ENCODE assay signal across 5 cellular contexts in genomic region chr7:76271384-76271783, GRCh38. TPM values are rescaled to one million over a fixed set of nuclear protein-coding genes. Genes with fewer than 3 reads are reported as not detected.
DNase-seq lines count a peak whose midpoint lies in the region; ATAC-seq, FAIRE-seq and TF ChIP-seq lines count a peak whose summit lies in the region.
"Not testable (repeated sequence)": the region's sequence is repeated elsewhere in the genome, so short reads cannot be mapped to it uniquely, and the experiment has no call there.

No MANE protein-coding gene starts in this region.

- H3K27ac Mint-ChIP-seq in WTC11 = not testable (repeated sequence)

- TF ChIP-seq POLR2A in K562 (conservative IDR thresholded peaks at IDR 0.05); H1 (IDR thresholded peaks at IDR 0.05; ENCODE audit: control extremely low read depth in 1 of 2, low read depth in 2 of 2, low read length in 2 of 2); HepG2 (IDR thresholded peaks at IDR 0.05; ENCODE audit: insufficient read depth in 1 of 2, low read depth in 2 of 2, low read length in 2 of 2): not testable (repeated sequence)

- not testable (repeated sequence) for H4K20me1 ChIP-seq in K562 (replicated peaks; ENCODE audit: control insufficient read depth, insufficient read depth, low read length); H1 (replicated peaks in 1 of 2; ENCODE audit: control insufficient read depth in 1 of 2, insufficient read depth in 2 of 2, low read length in 2 of 2); HepG2 (ENCODE audit: insufficient read depth, low read length)

- H3K4ac ChIP-seq in H1 (replicated peaks; ENCODE audit: insufficient read length, low read depth, low read length) = not testable (repeated sequence)

- not testable (repeated sequence) for H2AFZ ChIP-seq in K562 (ENCODE audit: low read depth, low read length); H1 (ENCODE audit: low read length); HepG2 (ENCODE audit: low read length)

- H3K36me3 ChIP-seq in HEK293 (ENCODE audit: control insufficient read depth in 2 of 2, insufficient read depth in 1 of 2, low read length in 2 of 2); K562 (ENCODE audit: control insufficient read depth, insufficient read depth, low read length); H1 (ENCODE audit: control insufficient read depth in 2 of 4, insufficient read depth in 4 of 4, low read length in 3 of 4); HepG2 (replicated peaks in 1 of 2; ENCODE audit: control insufficient read depth in 1 of 2, insufficient read depth in 2 of 2, low read length in 2 of 2): not testable (repeated sequence)

- not testable (repeated sequence) for H3K36me3 Mint-ChIP-seq in WTC11

- H2BK120ac ChIP-seq in H1 (replicated peaks; ENCODE audit: low read depth, low read length) = not testable (repeated sequence)

- intact Hi-C loops in K562 (cut with micrococcal nuclease); HepG2 (cut with micrococcal nuclease; ENCODE audit: unreplicated experiment): not testable (repeated sequence)

- TF ChIP-seq EP300 in K562 (IDR thresholded peaks at IDR 0.05; ENCODE audit: low read length); H1 (IDR thresholded peaks at IDR 0.05; ENCODE audit: borderline replicate concordance in 1 of 2, low read depth in 2 of 2, low read length in 2 of 2); HepG2 (IDR thresholded peaks at IDR 0.05; ENCODE audit: low read depth in 2 of 2, low read length in 2 of 2); HepG2 (CRISPR knock-in tag; IDR thresholded peaks at IDR 0.05; ENCODE audit: borderline replicate concordance): not testable (repeated sequence)

- in situ Hi-C loops in K562 (cut with MboI); HepG2 (cut with HindIII; ENCODE audit: extremely low pct_ligation_motif_present, low pct_unique_long_range_greater_than_20kb): not testable (repeated sequence)

- H3K4me3 ChIP-seq in HEK293 (ENCODE audit: low read depth, low read length); K562; H1 (ENCODE audit: extremely low read depth in 1 of 4, insufficient read depth in 2 of 4, low read depth in 3 of 4, low read length in 4 of 4); HepG2 (replicated peaks in 1 of 3; ENCODE audit: insufficient read depth in 1 of 3, low read depth in 2 of 3, low read length in 3 of 3): not testable (repeated sequence)

- peak overlapping the region; percentile 7; the same call in 1 of the 2 replicates for H2BK15ac ChIP-seq in H1 (ENCODE audit: low read length)

- H4K91ac ChIP-seq in H1 (replicated peaks; ENCODE audit: insufficient read length, low read length) = not testable (repeated sequence)

- not testable (repeated sequence) for H2BK12ac ChIP-seq in H1 (ENCODE audit: low read depth, low read length)

- not testable (repeated sequence) for H3K27me3 Mint-ChIP-seq in WTC11 (ENCODE audit: low read depth)

- H2AK5ac ChIP-seq in H1 (ENCODE audit: low read depth, low read length) = 0 out of 2 replicates have a peak overlapping the region, but pooled peaks have one; percentile 7

- H3K9ac ChIP-seq in K562 (ENCODE audit: insufficient read depth in 1 of 2, low read depth in 2 of 2, low read length in 2 of 2); H1 (replicated peaks in 1 of 4; ENCODE audit: extremely low read depth in 1 of 4, low read depth in 3 of 4, low read length in 3 of 4); HepG2 (ENCODE audit: insufficient read depth, low read depth, low read length): not testable (repeated sequence)

- H3K23me2 ChIP-seq in H1 (ENCODE audit: low read depth, low read length) = peaks cover 10% of the 10 kb centered on the region; the same call in 1 of the 2 replicates

- WGBS in K562 (ENCODE audit: insufficient coverage, low coverage, missing lambda C conversion rate) = 8% methylated on average over 2 of the region's 2 CpGs
- WGBS in H1 (ENCODE audit: extremely low coverage in 1 of 2, insufficient coverage in 1 of 2, insufficient read length in 1 of 2, insufficient replicate concordance in 2 of 2, low coverage in 1 of 2, low lambda C conversion rate in 2 of 2, missing lambda C conversion rate in 1 of 2), 2 experiments = 85% methylated on average over 2 of the region's 2 CpGs; no CpG with 5 or more reads in 1 of the 2 experiments
- WGBS in HepG2 (ENCODE audit: low lambda C conversion rate) = 42% methylated on average over 2 of the region's 2 CpGs

- not testable (repeated sequence) for H3K56ac ChIP-seq in H1 (replicated peaks; ENCODE audit: insufficient read length, low read depth, low read length)

- H3K9me1 ChIP-seq in K562 (ENCODE audit: control insufficient read depth, insufficient read depth, low read length) = not testable (repeated sequence)

- H3K4me1 ChIP-seq in HEK293 (ENCODE audit: control insufficient read depth, insufficient read depth, low read length); HepG2 (ENCODE audit: insufficient read depth, low read length): not testable (repeated sequence)
- H3K4me1 ChIP-seq in K562 (replicated peaks in 1 of 2; ENCODE audit: control insufficient read depth in 2 of 2, insufficient read depth in 2 of 2, low read length in 2 of 2) = peaks cover 0 to 15% of the 10 kb centered on the region in 2 experiments; a peak in 4 of 5 replicates
- peaks cover 7 to 32% (median 22%) of the 10 kb centered on the region in 4 experiments for H3K4me1 ChIP-seq in H1 (replicated peaks in 1 of 4; ENCODE audit: control insufficient read depth in 3 of 4, insufficient read depth in 4 of 4, low read length in 3 of 4)

- not testable (repeated sequence) for H3K4me3 Mint-ChIP-seq in WTC11

- not testable (repeated sequence) for H3K4me2 ChIP-seq in K562 (ENCODE audit: insufficient read depth, low read length); H1 (ENCODE audit: insufficient read depth in 1 of 2, low read depth in 2 of 2, low read length in 2 of 2); HepG2 (ENCODE audit: low read depth, low read length)

- ATAC-seq in WTC11, K562, HepG2: not testable (repeated sequence)

- peaks cover 36 to 62% of the 10 kb centered on the region in 2 experiments; a peak in 4 of 5 replicates for H3K27me3 ChIP-seq in K562 (ENCODE audit: control insufficient read depth in 2 of 2, insufficient read depth in 2 of 2, low read length in 2 of 2)
- not testable (repeated sequence) for H3K27me3 ChIP-seq in H1 (replicated peaks in 1 of 4; ENCODE audit: control insufficient read depth in 3 of 4, extremely low read depth in 1 of 4, insufficient read depth in 3 of 4, low read length in 3 of 4)
- H3K27me3 ChIP-seq in HepG2 (ENCODE audit: control insufficient read depth in 1 of 2, insufficient read depth in 2 of 2, low read length in 2 of 2) = peaks cover 0 to 28% of the 10 kb centered on the region in 2 experiments; a peak in 4 of 5 replicates

- not testable (repeated sequence) for BruUV-seq in K562 (replicated peaks; lab: Mats Ljungman, UMichigan); HepG2 (replicated peaks; lab: Mats Ljungman, UMichigan)

- H3K4me1 Mint-ChIP-seq in WTC11 = peaks cover 38% of the 10 kb centered on the region

- H3K9me3 ChIP-seq in HEK293 (ENCODE audit: control insufficient read depth, insufficient read depth, low read depth, low read length); K562 (replicated peaks; ENCODE audit: control insufficient read depth, insufficient read depth, low read depth, low read length); H1 (ENCODE audit: insufficient read depth in 2 of 2, low read depth in 1 of 2, low read length in 1 of 2); HepG2 (ENCODE audit: low read length): not testable (repeated sequence)

- H3K79me2 ChIP-seq in K562 (ENCODE audit: control insufficient read depth, insufficient read depth, low read length); H1 (ENCODE audit: control insufficient read depth in 1 of 2, insufficient read depth in 2 of 2, low read length in 2 of 2); HepG2 (ENCODE audit: insufficient read depth, low read length): not testable (repeated sequence)

- not testable (repeated sequence) for H4K5ac ChIP-seq in H1 (ENCODE audit: insufficient read length, low read depth, low read length)

- FAIRE-seq in K562 (lab: Jason Lieb, UNC); H1 (lab: Jason Lieb, UNC); HepG2 (lab: Jason Lieb, UNC): not testable (repeated sequence)

- H3K18ac ChIP-seq in H1 (ENCODE audit: extremely low read depth, low read length) = not testable (repeated sequence)

- H2BK20ac ChIP-seq in H1 (ENCODE audit: low read length) = not testable (repeated sequence)

- not testable (repeated sequence) for TF ChIP-seq RAD21 in K562 (CRISPR knock-in tag; conservative IDR thresholded peaks at IDR 0.05 in 1 of 2, IDR thresholded peaks at IDR 0.05 in 1 of 2); H1 (IDR thresholded peaks at IDR 0.05 in 1 of 2, conservative IDR thresholded peaks at IDR 0.05 in 1 of 2; ENCODE audit: low read depth in 2 of 2, low read length in 2 of 2); HepG2 (CRISPR knock-in tag; IDR thresholded peaks at IDR 0.05)

- CTCF ChIA-PET in HEK293 (lab: Yijun Ruan, JAX) (interaction anchor here (0.6 to 1.3 kb wide), 5 partner anchors 9 to 93 kb away, joined by 3 to 10 read pairs (median 4); no protein-coding TSS in a partner anchor), WTC11 (lab: Charles Lee) (interaction anchor here (1.0 kb wide), 1 partner anchor 93 kb away, joined by 6 read pairs; no protein-coding TSS in a partner anchor), H1 (lab: Charles Lee; ENCODE audit: partially characterized antibody) (interaction anchor here (0.9 to 4.8 kb wide), 9 partner anchors 8 to 99 kb away, joined by 3 to 26 read pairs (median 5); no protein-coding TSS in a partner anchor)
- CTCF ChIA-PET in K562 (lab: Yijun Ruan, JAX; ENCODE audit: low intra/inter-chr PET ratio); HepG2 (lab: Yijun Ruan, JAX; ENCODE audit: low intra/inter-chr PET ratio, low total read pairs): not testable (repeated sequence)

- H4K8ac ChIP-seq in H1 (ENCODE audit: extremely low read depth, insufficient read depth, low read length) = not testable (repeated sequence)

- POLR2A ChIA-PET in HEK293 (lab: Yijun Ruan, JAX) (interaction anchor here (0.7 kb wide), 1 partner anchor 8 kb away, joined by 3 read pairs; no protein-coding TSS in a partner anchor), WTC11 (lab: Charles Lee) (interaction anchor here (0.6 to 0.7 kb wide), 2 partner anchors 50 to 1489 kb away, joined by 4 read pairs; no protein-coding TSS in a partner anchor), K562 (lab: Yijun Ruan, JAX) (interaction anchor here (0.6 to 1.3 kb wide), 2 partner anchors 14 to 23 kb away, joined by 4 read pairs; no protein-coding TSS in a partner anchor), H1 (lab: Charles Lee; ENCODE audit: partially characterized antibody) (interaction anchor here (0.7 to 2.1 kb wide), 4 partner anchors 11 to 103 kb away, joined by 3 to 11 read pairs (median 3); no protein-coding TSS in a partner anchor)
- POLR2A ChIA-PET in HepG2 (lab: Yijun Ruan, JAX) = not testable (repeated sequence)

- H3K27ac ChIP-seq in HEK293 (ENCODE audit: extremely low read depth, low read depth, low read length); K562 (ENCODE audit: extremely low read depth, low read depth, low read length); H1 (ENCODE audit: low read depth, low read length); HepG2 (ENCODE audit: extremely low read length, insufficient read depth, low read length): not testable (repeated sequence)

- H3K23ac ChIP-seq in H1 (ENCODE audit: insufficient read length) = not testable (repeated sequence)

- DNase-seq in WTC11 (ENCODE audit: low spot score); K562 (ENCODE audit: extremely low read depth in 1 of 4, low spot score in 3 of 4); H1 (ENCODE audit: low read depth in 1 of 2, low spot score in 2 of 2); HepG2 (ENCODE audit: low spot score): not testable (repeated sequence)

- H3K79me1 ChIP-seq in H1 (ENCODE audit: low read depth, low read length) = not testable (repeated sequence)

- H3K14ac ChIP-seq in H1 (ENCODE audit: insufficient read length) = not testable (repeated sequence)

- not testable (repeated sequence) for TF ChIP-seq CTCF in HEK293 (tag by site-specific recombination; IDR thresholded peaks at IDR 0.05); WTC11 (IDR thresholded peaks at IDR 0.05); K562 (IDR thresholded peaks at IDR 0.05 in 2 of 3, conservative IDR thresholded peaks at IDR 0.05 in 1 of 3; ENCODE audit: insufficient read depth in 2 of 3, low read depth in 1 of 3, low read length in 3 of 3); H1 (IDR thresholded peaks at IDR 0.05; ENCODE audit: control extremely low read depth in 1 of 3, insufficient read depth in 1 of 3, low read depth in 1 of 3, low read length in 3 of 3); HepG2 (CRISPR knock-in tag; IDR thresholded peaks at IDR 0.05)

- H3K9me3 Mint-ChIP-seq in WTC11 = not testable (repeated sequence)

- 0 out of 2 replicates have a peak overlapping the region, but pooled peaks have one; percentile 46 for H2BK5ac ChIP-seq in H1 (ENCODE audit: low read depth, low read length)

RNA-seq across cellular contexts. Expression of gene HSPB1, which starts 31.1 kb away (rescaled TPM):
- 202 to 299 TPM (median 285 TPM) in 3 replicates for total RNA-seq in WTC11 (2021)
- 7.2 and 18.6 TPM in 2 replicates for total RNA-seq in K562 (2011; cell fraction: chromatin; rRNA removed; ENCODE audit: low replicate concordance)
- total RNA-seq in K562 (2011; cell fraction: nucleolus; rRNA removed) = 37.0 and 39.4 TPM in 2 replicates
- total RNA-seq in K562 (2011; cell fraction: nucleoplasm; rRNA removed) = 25.3 and 28.7 TPM in 2 replicates
- 138 and 216 TPM in 2 replicates for total RNA-seq in K562 (2014; rRNA removed)
- 16.0 and 27.1 TPM in 2 replicates for total RNA-seq in K562 (2014; rRNA removed; fragmentation: Illumina TruSeq; extraction: Trizol)
- total RNA-seq in K562 (2015; rRNA removed; fragmentation: Illumina TruSeq; extraction: Trizol) = 180 TPM in 2 replicates
- 522 and 565 TPM in 2 replicates for total RNA-seq in K562 (2021)
- 44.8 and 88.9 TPM in 2 replicates for polyA plus RNA-seq in K562 (2011; rRNA removed)
- polyA plus RNA-seq in K562 (2011; cell fraction: cytosol; rRNA removed) = 114 and 636 TPM in 2 replicates
- polyA plus RNA-seq in K562 (2011; cell fraction: nucleus; rRNA removed) = 55.5 and 127 TPM in 2 replicates
- polyA plus RNA-seq in K562 (2012) = 343 and 551 TPM in 2 replicates
- 258 and 607 TPM in 2 replicates for polyA plus RNA-seq in K562 (2014; fragmentation: Illumina TruSeq; extraction: Trizol)
- 100 to 1,000 TPM in 1 of 2 experiments, 10 to 100 TPM in 1; 97.3 to 128 TPM for polyA plus RNA-seq in K562 (2014; fragmentation: Nextera tagmentation; extraction: Ambion mirVana)
- 283 and 298 TPM in 2 replicates for polyA plus RNA-seq in K562 (2014; rRNA removed)
- 7.3 and 10.1 TPM in 2 replicates for polyA minus RNA-seq in K562 (2011; rRNA and poly(A)+ RNA removed)
- polyA minus RNA-seq in K562 (2011; cell fraction: cytosol; rRNA and poly(A)+ RNA removed) = 107 and 110 TPM in 2 replicates
- 19.9 and 22.8 TPM in 2 replicates for polyA minus RNA-seq in K562 (2011; cell fraction: nucleus; rRNA and poly(A)+ RNA removed)
- 165 and 194 TPM in 2 replicates for total RNA-seq in H1 (2021; fragmentation: NEBNext Ultra II Directional; extraction: Animal tissue kit (Norgen Biotek cat#: 25700))
- 254 and 440 TPM in 2 replicates for polyA plus RNA-seq in H1 (2011; rRNA removed)
- polyA plus RNA-seq in H1 (2011; cell fraction: cytosol; rRNA removed) = 140 TPM
- polyA plus RNA-seq in H1 (2011; cell fraction: nucleus; rRNA removed) = 158 TPM
- polyA plus RNA-seq in H1 (2012, experiment 1 of 2) = 103 to 239 TPM (median 205 TPM) in 4 replicates
- 130 TPM for polyA plus RNA-seq in H1 (2012, experiment 2 of 2)
- polyA plus RNA-seq in H1 (2013, experiment 1 of 2) = 200 TPM
- 202 TPM for polyA plus RNA-seq in H1 (2013, experiment 2 of 2)
- 12.2 and 16.7 TPM in 2 replicates for polyA minus RNA-seq in H1 (2011; rRNA and poly(A)+ RNA removed)
- polyA minus RNA-seq in H1 (2011; cell fraction: cytosol; rRNA and poly(A)+ RNA removed) = 52.6 TPM
- 46.7 TPM for polyA minus RNA-seq in H1 (2011; cell fraction: nucleus; rRNA and poly(A)+ RNA removed)
- 21.0 and 22.7 TPM in 2 replicates for total RNA-seq in HepG2 (2016; rRNA removed; fragmentation: Illumina TruSeq; extraction: Trizol)
- 28.6 and 37.9 TPM in 2 replicates for total RNA-seq in HepG2 (2016; cell fraction: cytosol; rRNA removed; fragmentation: Illumina TruSeq; extraction: Trizol; ENCODE audit: low read depth)
- total RNA-seq in HepG2 (2016; cell fraction: insoluble cytoplasmic fraction; rRNA removed; fragmentation: Illumina TruSeq; extraction: Trizol) = 19.5 and 23.3 TPM in 2 replicates
- total RNA-seq in HepG2 (2016; cell fraction: membrane; rRNA removed; fragmentation: Illumina TruSeq; extraction: Trizol) = 23.9 and 34.4 TPM in 2 replicates
- total RNA-seq in HepG2 (2016; cell fraction: nucleus; rRNA removed; fragmentation: Illumina TruSeq; extraction: Trizol) = 7.9 and 12.0 TPM in 2 replicates
- 38.6 and 58.7 TPM in 2 replicates for polyA plus RNA-seq in HepG2 (2011; rRNA removed)
- 27.4 and 50.9 TPM in 2 replicates for polyA plus RNA-seq in HepG2 (2011; cell fraction: cytosol; rRNA removed)
- polyA plus RNA-seq in HepG2 (2011; cell fraction: nucleus; rRNA removed) = 34.0 and 48.4 TPM in 2 replicates
- polyA plus RNA-seq in HepG2 (2012) = 35.1 and 96.6 TPM in 2 replicates
- 146 and 151 TPM in 2 replicates for polyA plus RNA-seq in HepG2 (2016; cell fraction: cytosol; fragmentation: Illumina TruSeq; extraction: Trizol; ENCODE audit: low read depth)
- polyA plus RNA-seq in HepG2 (2016; cell fraction: insoluble cytoplasmic fraction; fragmentation: Illumina TruSeq; extraction: Trizol; ENCODE audit: low read depth) = 58.6 and 80.2 TPM in 2 replicates
- polyA plus RNA-seq in HepG2 (2016; cell fraction: membrane; fragmentation: Illumina TruSeq; extraction: Trizol; ENCODE audit: low read depth) = 115 and 119 TPM in 2 replicates
- 42.2 and 50.9 TPM in 2 replicates for polyA plus RNA-seq in HepG2 (2016; cell fraction: nucleus; fragmentation: Illumina TruSeq; extraction: Trizol; ENCODE audit: insufficient read depth, low read depth)
- 27.1 and 53.9 TPM in 2 replicates for polyA minus RNA-seq in HepG2 (2011; rRNA and poly(A)+ RNA removed; ENCODE audit: low replicate concordance)
- polyA minus RNA-seq in HepG2 (2011; cell fraction: cytosol; rRNA and poly(A)+ RNA removed) = 26.1 and 27.0 TPM in 2 replicates
- polyA minus RNA-seq in HepG2 (2011; cell fraction: nucleus; rRNA and poly(A)+ RNA removed) = 5.0 and 5.2 TPM in 2 replicates
